In the genomic region with DNA sequence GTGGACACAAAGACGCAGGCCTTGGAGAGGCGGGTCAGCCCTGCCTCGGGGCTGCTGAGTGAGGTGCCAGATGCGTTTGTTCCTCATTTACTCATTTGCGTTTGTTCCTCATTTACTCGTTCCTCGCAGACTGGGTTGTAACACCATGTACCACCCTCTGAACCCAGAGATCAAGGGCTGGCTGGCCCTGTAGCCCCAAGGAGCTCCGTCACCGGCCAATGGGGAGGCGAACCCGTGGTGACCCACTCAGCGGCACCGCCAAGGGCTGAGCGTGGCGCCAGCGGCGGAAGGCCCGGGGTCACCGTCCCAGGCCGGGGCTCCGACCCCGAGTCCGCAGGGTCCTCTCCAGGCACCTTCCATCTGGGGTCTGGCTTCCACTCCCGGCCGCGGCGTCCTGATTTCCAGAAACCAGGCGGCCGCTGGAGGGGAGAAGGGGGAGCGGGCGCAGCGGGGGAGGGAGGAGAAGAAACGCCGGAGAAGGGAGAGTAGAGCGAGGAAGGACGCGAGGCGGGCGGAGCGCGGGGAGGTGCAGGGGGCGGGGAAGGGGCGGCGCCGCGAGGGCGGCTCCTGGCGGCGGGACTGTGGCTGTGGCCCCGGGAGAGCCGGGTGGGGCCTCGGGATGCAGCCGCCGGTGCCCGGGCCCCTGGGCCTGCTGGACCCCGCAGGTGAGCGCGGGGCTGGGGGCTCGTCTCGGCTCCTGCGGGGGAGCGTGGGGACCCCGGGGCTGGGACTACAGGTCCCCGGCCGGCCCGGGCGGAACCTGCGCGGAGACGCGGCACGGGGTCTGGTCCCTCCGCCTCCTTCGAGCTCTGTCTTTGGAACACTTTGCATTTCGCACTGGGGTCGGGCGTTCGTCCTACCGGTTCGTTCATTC, we compare ENCODE assay signal across 8 cellular contexts. TPM values are rescaled to one million over a fixed set of nuclear protein-coding genes. Genes with fewer than 3 reads are reported as not detected.
DNase-seq lines count a peak whose midpoint lies in the region; ATAC-seq and TF ChIP-seq lines count a peak whose summit lies in the region.

A gene (plus strand): TSS at position 576 of the 874 bp plus-strand sequence. CDS start 44 bp downstream, at position 620.

- DNase-seq in COLO668 (lab: John Stamatoyannopoulos, UW; ENCODE audit: unreplicated experiment) (peak; percentile 96), SKM-1 treated with dmso at 0.1 percent for 144 hours (lab: John Stamatoyannopoulos, UW; ENCODE audit: unreplicated experiment) (peak; percentile 91), head of caudate nucleus (peak; percentile 22 to 89 (median 76)), osteocyte (ENCODE audit: extremely low spot score, unreplicated experiment) (peak; percentile 81), testis (peak; percentile 90)
- DNase-seq in activated naive CD8-positive, alpha-beta T cell treated with anti-CD3 and anti-CD28 coated beads for 36 hours, result peak; percentile 75

- no peak within 1 kb of the TSS for H3K27ac Mint-ChIP-seq in activated naive CD8-positive, alpha-beta T cell treated with anti-CD3 and anti-CD28 coated beads for 36 hours
- H3K27ac Mint-ChIP-seq in osteocyte (ENCODE audit: unreplicated experiment), result no peak within 1 kb of the TSS

- peaks cover 9% of the 10 kb centered on the region for H3K4me1 Mint-ChIP-seq in activated naive CD8-positive, alpha-beta T cell treated with anti-CD3 and anti-CD28 coated beads for 36 hours
- peaks cover 10% of the 10 kb centered on the region for H3K4me1 Mint-ChIP-seq in osteocyte (ENCODE audit: unreplicated experiment)

- H3K27ac ChIP-seq in testis, result peak within 1 kb of the TSS; percentile 71 to 88

- no peaks in the 10 kb centered on the region for H3K27me3 ChIP-seq in testis

- peak within 1 kb of the TSS; percentile 83 for H3K4me3 Mint-ChIP-seq in activated naive CD8-positive, alpha-beta T cell treated with anti-CD3 and anti-CD28 coated beads for 36 hours
- peak within 1 kb of the TSS; percentile 82 for H3K4me3 Mint-ChIP-seq in osteocyte (ENCODE audit: unreplicated experiment)

- no peaks in the 10 kb centered on the region for H3K9me3 ChIP-seq in testis

- no peaks in the 10 kb centered on the region for H3K36me3 ChIP-seq in testis (ENCODE audit: low read depth, missing control alignments)

- H3K27me3 Mint-ChIP-seq in activated naive CD8-positive, alpha-beta T cell treated with anti-CD3 and anti-CD28 coated beads for 36 hours, result peaks cover 62% of the 10 kb centered on the region
- H3K27me3 Mint-ChIP-seq in osteocyte (ENCODE audit: unreplicated experiment), result peaks cover 33% of the 10 kb centered on the region

- H3K36me3 Mint-ChIP-seq in activated naive CD8-positive, alpha-beta T cell treated with anti-CD3 and anti-CD28 coated beads for 36 hours, result no peaks in the 10 kb centered on the region
- H3K36me3 Mint-ChIP-seq in osteocyte (ENCODE audit: unreplicated experiment), result no peaks in the 10 kb centered on the region

- H3K4me1 ChIP-seq in testis, result peaks cover 18% of the 10 kb centered on the region

- TF ChIP-seq CTCF in LNCAP (IDR thresholded peaks at IDR 0.05) (peak; percentile 17; the same call in 1 of the 2 replicates), osteocyte (IDR thresholded peaks at IDR 0.05) (peak; percentile 57), testis (IDR thresholded peaks at IDR 0.05) (no peak)

- no peaks in the 10 kb centered on the region for H3K9me3 Mint-ChIP-seq in activated naive CD8-positive, alpha-beta T cell treated with anti-CD3 and anti-CD28 coated beads for 36 hours
- no peaks in the 10 kb centered on the region for H3K9me3 Mint-ChIP-seq in osteocyte (ENCODE audit: unreplicated experiment)

- TF ChIP-seq POLR2A in testis (IDR thresholded peaks at IDR 0.05), result no peak

- intact Hi-C loops in head of caudate nucleus (cut with DNase I) (no loop called here), testis (cut with DNase I; ENCODE audit: low total_unique reads) (no loop called here)

- 0% methylated on average over 44 to 76 of the region's 80 CpGs for WGBS in testis, 2 donors

- H3K4me3 ChIP-seq in testis, result peak within 1 kb of the TSS; percentile 71 to 76

- peak; percentile 87 for ATAC-seq in GM21526 (IDR thresholded peaks at IDR 0.05; ENCODE audit: low FRiP score, unreplicated experiment)

RNA-seq across cellular contexts. Expression of the gene that starts here (rescaled TPM):
- total RNA-seq in activated naive CD8-positive, alpha-beta T cell treated with anti-CD3 and anti-CD28 coated beads for 36 hours, result 1 to 10 TPM; 1.1 to 1.2 TPM
- 0.84 and 0.89 TPM in 2 replicates for total RNA-seq in osteocyte
- 10 to 100 TPM in 1 of 2 donors, 1 to 10 TPM in 1; 6.9 to 10.9 TPM for total RNA-seq in testis
- polyA plus RNA-seq in testis (ENCODE audit: insufficient read depth, low read depth, low replicate concordance), result 7.5 TPM

Comparison
In these comparisons a context has a peak if more than half of its experiments do, and no peak if none do; other contexts are left out.
1. Peak in every context shown above with its lines: DNase-seq, ATAC-seq, H3K4me3 ChIP-seq and H3K27ac ChIP-seq.
2. Peak in DNase-seq in osteocyte; RNA of the gene not detected or under 1 TPM.
3. CTCF ChIP-seq: peak in LNCAP (single experiment) and osteocyte (single experiment); none in testis (0 of 3).